In the genomic region with DNA sequence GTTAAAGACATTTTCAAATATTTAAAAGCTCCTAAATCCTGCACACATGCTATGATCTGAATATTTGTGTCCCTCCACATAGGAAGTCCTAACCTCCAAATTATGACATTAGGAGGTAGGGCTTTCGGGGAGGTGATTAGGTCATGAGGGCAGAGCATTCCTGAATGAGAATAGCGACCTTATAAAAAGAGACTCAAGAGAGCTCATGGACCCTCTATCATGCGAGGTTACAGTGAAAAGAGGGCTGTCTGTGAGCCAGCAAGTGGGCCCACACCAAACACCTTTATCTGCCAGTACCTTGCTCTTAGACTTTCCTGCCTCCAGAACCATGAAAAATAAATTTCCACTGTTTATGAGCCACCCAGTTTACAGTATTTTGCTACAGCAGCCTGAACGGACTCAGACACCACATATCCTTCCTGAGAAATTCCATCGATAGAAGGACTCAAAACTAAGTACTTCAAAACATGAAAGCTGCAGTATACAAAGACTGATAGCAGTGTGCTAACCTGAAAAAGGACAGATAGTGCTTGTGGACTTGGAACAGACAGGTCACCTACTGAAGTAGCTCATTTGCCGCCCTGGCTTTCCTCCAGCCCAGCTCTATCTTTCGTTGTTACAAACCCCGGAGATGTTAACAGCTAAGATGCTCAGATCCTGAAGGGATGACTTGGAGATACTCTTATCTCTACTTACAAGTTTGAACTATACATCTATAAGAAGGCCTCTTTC, we compare ENCODE assay signal across 23 cellular contexts.
"Had no signal": no experiment of that assay in that cellular context is flagged by ENCODE, and none has a peak within 500 bp of the region (broad histone marks: within the 10 kb centered on the region; RNA-seq: fewer than 3 reads in every experiment).

No MANE protein-coding gene starts in this region.

- H3K4me1 Mint-ChIP-seq: nephron had no signal

- H3K27me3 Mint-ChIP-seq: activated naive CD8-positive, alpha-beta T cell treated with anti-CD3 and anti-CD28 coated beads, Interleukin-2, amount 50 U/mL, for 24 hours had no signal

- ATAC-seq: activated naive CD8-positive, alpha-beta T cell treated with anti-CD3 and anti-CD28 coated beads, Interleukin-2, amount 50 U/mL, for 24 hours; right cardiac atrium had no signal

- H3K27ac Mint-ChIP-seq: activated naive CD8-positive, alpha-beta T cell treated with anti-CD3 and anti-CD28 coated beads, Interleukin-2, amount 50 U/mL, for 24 hours; nephron had no signal

- H3K4me2 ChIP-seq: smooth muscle cell had no signal

- H3K36me3 ChIP-seq: esophagus muscularis mucosa, tibial nerve, vagina had no signal

- DNase-seq: activated CD4-positive, alpha-beta T cell treated with anti-CD3 and anti-CD28 coated beads for 1 hour; activated CD4-positive, alpha-beta T cell treated with anti-CD3 and anti-CD28 coated beads, Interleukin-2, amount 50 U/mL, for 4 hours; activated naive CD4-positive, alpha-beta T cell treated with Interleukin-2 at 50 U/mL for 16 hours; activated naive CD8-positive, alpha-beta T cell treated with anti-CD3 and anti-CD28 coated beads, Interleukin-2, amount 50 U/mL, for 24 hours; activated T-cell treated with anti-CD3 and anti-CD28 coated beads for 4 hours; aorta; glutamatergic neuron; mesendoderm; nucleus accumbens; posterior cingulate gyrus; stimulated activated CD4-positive, alpha-beta T cell treated with anti-CD3 and anti-CD28 coated beads, Interleukin-4, amount 100 ng/mL, for 4 hours; stimulated activated CD8-positive, alpha-beta memory T cell treated with anti-CD3 and anti-CD28 coated beads, Interleukin-4, amount 100 ng/mL, for 48 hours; stimulated activated naive CD4-positive, alpha-beta T cell treated with Interleukin-2 at 50 U/mL for 16 hours; substantia nigra; T-helper 1 cell; T1000 had no signal

- H3K9me3 ChIP-seq: esophagus muscularis mucosa, tibial nerve, vagina had no signal

- FAIRE-seq: endometrium had no signal

- H3K4me3 ChIP-seq: esophagus muscularis mucosa, smooth muscle cell, tibial nerve, vagina had no signal

- H3K27ac ChIP-seq: esophagus muscularis mucosa, tibial nerve, vagina had no signal

- H3K4me1 ChIP-seq: vagina had no signal

- H3K4me3 Mint-ChIP-seq: activated naive CD8-positive, alpha-beta T cell treated with anti-CD3 and anti-CD28 coated beads, Interleukin-2, amount 50 U/mL, for 24 hours; nephron had no signal

- H3K27me3 ChIP-seq: esophagus muscularis mucosa, tibial nerve, vagina had no signal
